Comparison of ENCODE assay signal across 9 cellular contexts in genomic region chr2:26018184-26018716, GRCh38. TPM values are rescaled to one million over a fixed set of nuclear protein-coding genes. Genes with fewer than 3 reads are reported as not detected.
A peak's percentile ranks its signal among the peaks of the same experiment; 100 is the strongest.
DNase-seq lines count a peak whose midpoint lies in the region; ATAC-seq and TF ChIP-seq lines count a peak whose summit lies in the region.
"Had no signal": no experiment of that assay in that cellular context is flagged by ENCODE, and none has a peak within 500 bp of the region (broad histone marks: within the 10 kb centered on the region; RNA-seq: fewer than 3 reads in every experiment).

No MANE protein-coding gene starts in this region.

- no peak overlapping the region for H2BK120ac ChIP-seq in neuronal stem cell (ENCODE audit: low read depth, low read length)

- no peak overlapping the region for H3K27ac Mint-ChIP-seq in activated B cell treated with CpG ODN at 0.5 μM for 24 hours
- no peak overlapping the region for H3K27ac Mint-ChIP-seq in immature natural killer cell

- H3K27me3 ChIP-seq in neuronal stem cell (ENCODE audit: control insufficient read depth in 3 of 3, insufficient read depth in 3 of 3, low read depth in 1 of 3, low read length in 3 of 3) (peaks cover 0 to 12% (median 0%) of the 10 kb centered on the region in 3 experiments), upper lobe of right lung (no peaks in the 10 kb centered on the region)

- H3K4me1 ChIP-seq in neuronal stem cell (ENCODE audit: control insufficient read depth in 2 of 2, insufficient read depth in 1 of 2, low read depth in 1 of 2, low read length in 2 of 2) (peaks cover 1 to 2% of the 10 kb centered on the region in 2 donors), upper lobe of right lung (peaks cover 14% of the 10 kb centered on the region)

- no peak overlapping the region for H2BK5ac ChIP-seq in neuronal stem cell (ENCODE audit: low read length)

- no peaks in the 10 kb centered on the region for H3K36me3 ChIP-seq in neuronal stem cell (replicated peaks in 1 of 2; ENCODE audit: control insufficient read depth in 2 of 2, insufficient read depth in 2 of 2, low read length in 2 of 2)
- H3K36me3 ChIP-seq in upper lobe of right lung, result no peaks in the 10 kb centered on the region

- H3K9me3 Mint-ChIP-seq in activated B cell treated with CpG ODN at 0.5 μM for 24 hours, result no peaks in the 10 kb centered on the region
- H3K9me3 Mint-ChIP-seq in immature natural killer cell, result no peaks in the 10 kb centered on the region
- H3K9me3 Mint-ChIP-seq: naive B cell had no signal

- POLR2A ChIA-PET in activated B cell treated with CpG ODN at 0.5 μM for 24 hours (lab: Charles Lee), result no interaction called here

- no peak overlapping the region for H3K9ac ChIP-seq in neuronal stem cell (ENCODE audit: low read depth, low read length, poor library complexity)

- H3K4me3 ChIP-seq in neuronal stem cell (ENCODE audit: low read length in 2 of 2) (no peak overlapping the region), upper lobe of right lung (no peak overlapping the region)

- intact Hi-C loops in activated B cell treated with CpG ODN at 0.5 μM for 24 hours (cut with micrococcal nuclease), result no loop called here
- intact Hi-C loops in upper lobe of right lung (cut with DNase I), result no loop called here

- no peak overlapping the region for H3K27ac ChIP-seq in neuronal stem cell (replicated peaks; ENCODE audit: low read length)
- no peak overlapping the region for H3K27ac ChIP-seq in upper lobe of right lung

- CTCF ChIA-PET in activated B cell treated with CpG ODN at 0.5 μM for 24 hours (lab: Charles Lee), result interaction anchor here (1.0 kb wide), 1 partner anchor 11 kb away, joined by 3 read pairs; no protein-coding TSS in a partner anchor

- H3K4me1 Mint-ChIP-seq in activated B cell treated with CpG ODN at 0.5 μM for 24 hours (no peaks in the 10 kb centered on the region), immature natural killer cell (no peaks in the 10 kb centered on the region)
- H3K4me1 Mint-ChIP-seq: naive B cell had no signal

- no peak overlapping the region for H2BK12ac ChIP-seq in neuronal stem cell (ENCODE audit: low read length)

- H3K9me3 ChIP-seq in neuronal stem cell (replicated peaks in 1 of 2; ENCODE audit: control insufficient read depth in 2 of 2, insufficient read depth in 1 of 2, low read depth in 1 of 2, low read length in 2 of 2) (no peaks in the 10 kb centered on the region), upper lobe of right lung (no peaks in the 10 kb centered on the region)

- no peak overlapping the region for H4K91ac ChIP-seq in neuronal stem cell (ENCODE audit: low read depth, low read length, poor library complexity)

- no peak for TF ChIP-seq CTCF in activated B cell treated with CpG ODN at 0.5 μM for 24 hours (IDR thresholded peaks at IDR 0.05)
- TF ChIP-seq CTCF in upper lobe of right lung (IDR thresholded peaks at IDR 0.05), result no peak

- H3K18ac ChIP-seq in neuronal stem cell (ENCODE audit: low read length), result no peak overlapping the region

- H3K27me3 Mint-ChIP-seq in activated B cell treated with CpG ODN at 0.5 μM for 24 hours, result no peaks in the 10 kb centered on the region
- H3K27me3 Mint-ChIP-seq in immature natural killer cell (ENCODE audit: low read depth in 3 of 3), result peaks cover 0 to 3% (median 0%) of the 10 kb centered on the region in 3 donors
- H3K27me3 Mint-ChIP-seq: naive B cell had no signal

- H3K4ac ChIP-seq in neuronal stem cell (ENCODE audit: low read length), result no peak overlapping the region

- H3K14ac ChIP-seq in neuronal stem cell (ENCODE audit: low read length), result no peak overlapping the region

- no peak overlapping the region for H2BK15ac ChIP-seq in neuronal stem cell (ENCODE audit: low read length)

- DNase-seq in ELF-1 (ENCODE audit: low read depth, low spot score), result peak; percentile 78
- DNase-seq in LHCN-M2 (ENCODE audit: low read depth), result peak; percentile 97
- DNase-seq in activated B cell treated with CpG ODN at 0.5 μM for 24 hours, result no peak
- peak; percentile 82 for DNase-seq in fibroblast of gingiva (ENCODE audit: low read depth)
- no peak for DNase-seq in neuronal stem cell (ENCODE audit: low spot score)
- peak; percentile 86 for DNase-seq in upper lobe of right lung
- no peak for DNase-seq in immature natural killer cell
- no peak for DNase-seq in NCI-H1436 treated with DMSO at 0.1 percent for 48 hours (lab: John Stamatoyannopoulos, UW)
- DNase-seq: naive B cell had no signal

- no CpG with 5 or more reads among the region's 2 CpGs for WGBS in neuronal stem cell (ENCODE audit: extremely low coverage in 2 of 2, insufficient read length in 2 of 2, insufficient replicate concordance in 1 of 2), 2 donors

- H3K23ac ChIP-seq in neuronal stem cell (ENCODE audit: low read depth, low read length, poor library complexity), result no peak overlapping the region

- ATAC-seq in activated B cell treated with CpG ODN at 0.5 μM for 24 hours (ENCODE audit: low read depth) (peak; percentile 34), upper lobe of right lung (peak; percentile 99)

- peak overlapping the region; percentile 20 for H2AFZ ChIP-seq in neuronal stem cell (ENCODE audit: low read length)

- H3K4me2 ChIP-seq in neuronal stem cell (ENCODE audit: insufficient read depth, low read length, poor library complexity, severe bottlenecking), result no peak overlapping the region

- no peak overlapping the region for H2AK5ac ChIP-seq in neuronal stem cell (ENCODE audit: low read depth, low read length)

- no peak overlapping the region for H3K4me3 Mint-ChIP-seq in activated B cell treated with CpG ODN at 0.5 μM for 24 hours
- no peak overlapping the region for H3K4me3 Mint-ChIP-seq in immature natural killer cell
- H3K4me3 Mint-ChIP-seq: naive B cell had no signal

- H3K36me3 Mint-ChIP-seq in activated B cell treated with CpG ODN at 0.5 μM for 24 hours (ENCODE audit: low read depth), result no peaks in the 10 kb centered on the region
- no peaks in the 10 kb centered on the region for H3K36me3 Mint-ChIP-seq in immature natural killer cell
- H3K36me3 Mint-ChIP-seq: naive B cell had no signal

- H3K79me1 ChIP-seq in neuronal stem cell (ENCODE audit: low read depth, low read length), result no peaks in the 10 kb centered on the region

- no peak overlapping the region for H4K8ac ChIP-seq in neuronal stem cell (ENCODE audit: low read depth, low read length)

RNA-seq across cellular contexts. Expression of gene RAB10, which starts 15.6 kb away (rescaled TPM):
- total RNA-seq in LHCN-M2 (2014; rRNA removed) (124 and 143 TPM in 2 replicates), activated B cell treated with CpG ODN at 0.5 μM for 24 hours (79.3 and 94.6 TPM in 2 replicates), upper lobe of right lung (111 TPM)
- polyA plus RNA-seq in LHCN-M2 (2012), result 78.1 TPM
- 98.8 TPM for polyA plus RNA-seq in neuronal stem cell (2013, experiment 1 of 2)
- 97.0 TPM for polyA plus RNA-seq in neuronal stem cell (2013, experiment 2 of 2)
- 10 to 100 TPM; 69.9 to 85.2 (median 80.5) TPM for polyA plus RNA-seq in immature natural killer cell

RNA-seq across cellular contexts. Expression of gene KIF3C, which starts 36.0 kb away (rescaled TPM):
- total RNA-seq in LHCN-M2 (2014; rRNA removed) (9.0 and 9.3 TPM in 2 replicates), activated B cell treated with CpG ODN at 0.5 μM for 24 hours (1.5 and 1.8 TPM in 2 replicates), upper lobe of right lung (6.5 TPM)
- 17.3 TPM for polyA plus RNA-seq in LHCN-M2 (2012)
- 24.5 TPM for polyA plus RNA-seq in neuronal stem cell (2013, experiment 1 of 2)
- polyA plus RNA-seq in neuronal stem cell (2013, experiment 2 of 2), result 25.7 TPM
- 1 to 10 TPM in 2 of 3 donors, not detected in 1; 1.6 to 2.5 TPM for polyA plus RNA-seq in immature natural killer cell

Comparison
In these comparisons a context has a peak if more than half of its experiments do, and no peak if none do; other contexts are left out.
1. DNase-seq: peak in ELF-1 (single experiment), LHCN-M2 (single experiment), fibroblast of gingiva (single experiment) and upper lobe of right lung (single experiment); none in activated B cell treated with CpG ODN at 0.5 μM for 24 hours (single experiment), neuronal stem cell (single experiment), immature natural killer cell (0 of 3) and NCI-H1436 treated with DMSO at 0.1 percent for 48 hours (single experiment).